In the genomic region with DNA sequence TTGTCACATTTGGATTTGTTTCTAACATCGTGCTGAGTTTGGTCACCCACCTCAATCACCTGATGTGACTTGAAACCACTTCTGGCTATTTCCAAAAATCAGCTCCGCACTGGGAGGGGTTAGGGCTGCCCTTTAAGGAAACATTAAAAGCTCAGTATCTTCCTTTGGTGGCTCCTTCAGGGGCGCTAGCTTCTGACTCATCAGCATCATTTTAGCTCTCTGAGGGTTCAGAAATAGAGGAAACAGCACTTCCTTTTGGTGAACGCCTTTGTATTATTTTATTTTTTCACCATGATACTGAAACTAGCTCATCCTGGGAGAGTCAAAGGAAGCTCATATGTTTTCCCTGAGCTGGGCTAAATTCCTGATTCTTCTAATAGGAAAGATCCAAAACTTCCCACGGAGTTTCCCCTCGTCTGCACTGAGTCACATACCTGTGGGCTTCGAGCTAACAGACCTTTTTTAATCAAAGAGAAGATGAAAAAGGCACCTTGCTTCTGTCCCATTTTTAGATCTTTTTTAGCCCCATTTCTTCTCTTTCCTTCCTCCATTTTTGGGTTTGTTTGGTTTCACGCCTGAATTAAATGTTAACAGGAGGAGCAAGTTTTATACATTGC, we compare ENCODE assay signal across 9 cellular contexts. TPM values are rescaled to one million over a fixed set of nuclear protein-coding genes. Genes with fewer than 3 reads are reported as not detected.
DNase-seq lines count a peak whose midpoint lies in the region; ATAC-seq lines count a peak whose summit lies in the region.
"Had no signal": no experiment of that assay in that cellular context is flagged by ENCODE, and none has a peak within 500 bp of the region (broad histone marks: within the 10 kb centered on the region; RNA-seq: fewer than 3 reads in every experiment).

No MANE protein-coding gene starts in this region.

- H3K4me3 Mint-ChIP-seq in T-helper 1 cell treated with Interleukin-12 subunit alpha and Interleukin-12 subunit beta and Interleukin-4 antibody, amounts not matched to agents 30 μg/mL and 1 μg/mL, for 36 hours = peak overlapping the region; percentile 13

- H3K27ac Mint-ChIP-seq in T-helper 1 cell treated with Interleukin-12 subunit alpha and Interleukin-12 subunit beta and Interleukin-4 antibody, amounts not matched to agents 30 μg/mL and 1 μg/mL, for 36 hours = no peak overlapping the region

- peaks cover 6% of the 10 kb centered on the region for H3K9me3 Mint-ChIP-seq in T-helper 1 cell treated with Interleukin-12 subunit alpha and Interleukin-12 subunit beta and Interleukin-4 antibody, amounts not matched to agents 30 μg/mL and 1 μg/mL, for 36 hours

- ATAC-seq in HG03095 (IDR thresholded peaks at IDR 0.05; ENCODE audit: unreplicated experiment) = peak; percentile 86

- H3K27me3 Mint-ChIP-seq in T-helper 1 cell treated with Interleukin-12 subunit alpha and Interleukin-12 subunit beta and Interleukin-4 antibody, amounts not matched to agents 30 μg/mL and 1 μg/mL, for 36 hours (ENCODE audit: low read depth) = no peaks in the 10 kb centered on the region

- no peaks in the 10 kb centered on the region for H3K36me3 Mint-ChIP-seq in T-helper 1 cell treated with Interleukin-12 subunit alpha and Interleukin-12 subunit beta and Interleukin-4 antibody, amounts not matched to agents 30 μg/mL and 1 μg/mL, for 36 hours (ENCODE audit: low read depth)

- DNase-seq in stimulated activated CD4-positive, alpha-beta T cell treated with anti-CD3 and anti-CD28 coated beads, Interleukin-4, amount 100 ng/mL, for 24 hours = peak; percentile 4
- no peak for DNase-seq in stimulated activated CD4-positive, alpha-beta T cell treated with anti-CD3 and anti-CD28 coated beads, Interleukin-4, amount 100 ng/mL, for 4 hours
- peak; percentile 16 for DNase-seq in pons (ENCODE audit: low spot score)
- no peak for DNase-seq in posterior vena cava (ENCODE audit: low spot score)
- DNase-seq in HK-2 (ENCODE audit: unreplicated experiment) = no peak
- no peak for DNase-seq in hypothalamus (lab: John Stamatoyannopoulos, UW)
- DNase-seq: left cardiac atrium had no signal

- intact Hi-C loops in posterior vena cava (cut with DNase I) = no loop called here

- peaks cover 22% of the 10 kb centered on the region for H3K4me1 Mint-ChIP-seq in T-helper 1 cell treated with Interleukin-12 subunit alpha and Interleukin-12 subunit beta and Interleukin-4 antibody, amounts not matched to agents 30 μg/mL and 1 μg/mL, for 36 hours (ENCODE audit: low read depth)

RNA-seq across cellular contexts. Expression of a gene that starts 48.2 kb away (rescaled TPM):
- total RNA-seq in posterior vena cava = under 1 TPM in 1 of 2 donors, not detected in 1; 0.67 TPM

Comparison
In these comparisons a context has a peak if more than half of its experiments do, and no peak if none do; other contexts are left out.
1. DNase-seq: peak in stimulated activated CD4-positive, alpha-beta T cell treated with anti-CD3 and anti-CD28 coated beads, Interleukin-4, amount 100 ng/mL, for 24 hours (single experiment) and pons (single experiment); none in stimulated activated CD4-positive, alpha-beta T cell treated with anti-CD3 and anti-CD28 coated beads, Interleukin-4, amount 100 ng/mL, for 4 hours (0 of 2), posterior vena cava (single experiment), HK-2 (single experiment) and hypothalamus (0 of 51).